ENCODE assay signal across 15 cellular contexts in genomic region chr9:98502311-98502975, GRCh38.
DNase-seq lines count a peak whose midpoint lies in the region; ATAC-seq, FAIRE-seq and TF ChIP-seq lines count a peak whose summit lies in the region.
"Had no signal": no experiment of that assay in that cellular context is flagged by ENCODE, and none has a peak within 500 bp of the region (broad histone marks: within the 10 kb centered on the region; RNA-seq: fewer than 3 reads in every experiment).

No MANE protein-coding gene starts in this region.

- no peak overlapping the region for H3K4me3 Mint-ChIP-seq in stimulated activated naive CD8-positive, alpha-beta T cell treated with anti-CD3 and anti-CD28 coated beads, Interleukin-15, amount 100 ng/mL, for 72 hours
- H3K4me3 Mint-ChIP-seq in activated naive CD4-positive, alpha-beta T cell treated with anti-CD3 and anti-CD28 coated beads, Interleukin-2, amount 10 ng/mL, durations not matched to agents 7 days and 5 days: no peak overlapping the region

- H3K27ac ChIP-seq in hepatocyte: peak overlapping the region; percentile 56

- peak; percentile 71 for DNase-seq in HCEC 1CT
- DNase-seq in choroid plexus epithelial cell (ENCODE audit: low read depth): peak; percentile 60
- DNase-seq in hepatocyte (ENCODE audit: low spot score): peak; percentile 38
- no peak for DNase-seq in stimulated activated naive CD8-positive, alpha-beta T cell treated with anti-CD3 and anti-CD28 coated beads, Interleukin-15, amount 100 ng/mL, for 72 hours
- no peak for DNase-seq in frontal cortex (ENCODE audit: low spot score in 2 of 2)
- DNase-seq in activated naive CD4-positive, alpha-beta T cell treated with anti-CD3 and anti-CD28 coated beads, Interleukin-2, amount 10 ng/mL, durations not matched to agents 7 days and 5 days: no peak
- DNase-seq: activated CD8-positive, alpha-beta memory T cell treated with anti-CD3 and anti-CD28 coated beads, Interleukin-2, amount 50 U/mL, for 4 hours; effector CD4-positive, alpha-beta T cell; NCI-H1048; NCI-H446; SHP77 treated with DMSO at 0.1 percent for 48 hours had no signal

- no peaks in the 10 kb centered on the region for H4K20me1 ChIP-seq in hepatocyte (ENCODE audit: insufficient read depth, poor library complexity, severe bottlenecking)

- H3K79me2 ChIP-seq in hepatocyte: no peaks in the 10 kb centered on the region

- H2AFZ ChIP-seq in hepatocyte: no peak overlapping the region

- H3K4me1 ChIP-seq in hepatocyte (ENCODE audit: insufficient read depth): peaks cover 5% of the 10 kb centered on the region
- H3K4me1 ChIP-seq: adrenal gland had no signal

- 78% methylated on average over 6 of the region's 6 CpGs for WGBS in hepatocyte (ENCODE audit: low lambda C conversion rate, missing lambda C conversion rate)

- H3K36me3 ChIP-seq in hepatocyte (replicated peaks; ENCODE audit: insufficient read depth, low read depth): no peaks in the 10 kb centered on the region
- H3K36me3 ChIP-seq: adrenal gland had no signal

- FAIRE-seq in frontal cortex (lab: Jason Lieb, UNC): no peak
- FAIRE-seq: D721Med, TTC549 had no signal

- no peaks in the 10 kb centered on the region for H3K4me1 Mint-ChIP-seq in stimulated activated naive CD8-positive, alpha-beta T cell treated with anti-CD3 and anti-CD28 coated beads, Interleukin-15, amount 100 ng/mL, for 72 hours
- H3K4me1 Mint-ChIP-seq in activated naive CD4-positive, alpha-beta T cell treated with anti-CD3 and anti-CD28 coated beads, Interleukin-2, amount 10 ng/mL, durations not matched to agents 7 days and 5 days: no peaks in the 10 kb centered on the region

- no peaks in the 10 kb centered on the region for H3K9me3 ChIP-seq in hepatocyte (ENCODE audit: low read depth)
- H3K9me3 ChIP-seq: adrenal gland had no signal

- H3K27me3 ChIP-seq in hepatocyte: no peaks in the 10 kb centered on the region
- H3K27me3 ChIP-seq: adrenal gland had no signal

- no peak overlapping the region for H3K4me2 ChIP-seq in hepatocyte

- peak; percentile 20 for ATAC-seq in stimulated activated naive CD8-positive, alpha-beta T cell treated with anti-CD3 and anti-CD28 coated beads, Interleukin-15, amount 100 ng/mL, for 72 hours
- no peak for ATAC-seq in GM18861 (IDR thresholded peaks at IDR 0.05; ENCODE audit: unreplicated experiment)

- H3K36me3 Mint-ChIP-seq in activated naive CD4-positive, alpha-beta T cell treated with anti-CD3 and anti-CD28 coated beads, Interleukin-2, amount 10 ng/mL, durations not matched to agents 7 days and 5 days: no peaks in the 10 kb centered on the region

- no peaks in the 10 kb centered on the region for H3K9me2 ChIP-seq in hepatocyte (replicated peaks; ENCODE audit: insufficient read depth)

- peaks cover 43% of the 10 kb centered on the region for H3K27me3 Mint-ChIP-seq in stimulated activated naive CD8-positive, alpha-beta T cell treated with anti-CD3 and anti-CD28 coated beads, Interleukin-15, amount 100 ng/mL, for 72 hours
- peaks cover 17% of the 10 kb centered on the region for H3K27me3 Mint-ChIP-seq in activated naive CD4-positive, alpha-beta T cell treated with anti-CD3 and anti-CD28 coated beads, Interleukin-2, amount 10 ng/mL, durations not matched to agents 7 days and 5 days

- no peak overlapping the region for H3K4me3 ChIP-seq in choroid plexus epithelial cell (ENCODE audit: low read depth, low read length)
- H3K4me3 ChIP-seq in hepatocyte: no peak overlapping the region
- H3K4me3 ChIP-seq: adrenal gland had no signal

- peak overlapping the region in 1 of 2 donors; percentile 3 for H3K27ac Mint-ChIP-seq in stimulated activated naive CD8-positive, alpha-beta T cell treated with anti-CD3 and anti-CD28 coated beads, Interleukin-15, amount 100 ng/mL, for 72 hours
- H3K27ac Mint-ChIP-seq in activated naive CD4-positive, alpha-beta T cell treated with anti-CD3 and anti-CD28 coated beads, Interleukin-2, amount 10 ng/mL, durations not matched to agents 7 days and 5 days: no peak overlapping the region

- CTCF ChIA-PET in activated naive CD4-positive, alpha-beta T cell treated with anti-CD3 and anti-CD28 coated beads, Interleukin-2, amount 10 ng/mL, durations not matched to agents 7 days and 5 days (lab: Charles Lee): no interaction called here

- H3K9me3 Mint-ChIP-seq in stimulated activated naive CD8-positive, alpha-beta T cell treated with anti-CD3 and anti-CD28 coated beads, Interleukin-15, amount 100 ng/mL, for 72 hours: no peaks in the 10 kb centered on the region
- no peaks in the 10 kb centered on the region for H3K9me3 Mint-ChIP-seq in activated naive CD4-positive, alpha-beta T cell treated with anti-CD3 and anti-CD28 coated beads, Interleukin-2, amount 10 ng/mL, durations not matched to agents 7 days and 5 days

- TF ChIP-seq CTCF in choroid plexus epithelial cell (conservative IDR thresholded peaks at IDR 0.05; ENCODE audit: low read depth, low read length) (no peak), hepatocyte (IDR thresholded peaks at IDR 0.05; ENCODE audit: poor library complexity) (no peak)

Comparison
In these comparisons a context has a peak if more than half of its experiments do, and no peak if none do; other contexts are left out.
1. DNase-seq: peak in HCEC 1CT (single experiment), choroid plexus epithelial cell (single experiment) and hepatocyte (single experiment); none in stimulated activated naive CD8-positive, alpha-beta T cell treated with anti-CD3 and anti-CD28 coated beads, Interleukin-15, amount 100 ng/mL, for 72 hours (0 of 2), frontal cortex (0 of 2) and activated naive CD4-positive, alpha-beta T cell treated with anti-CD3 and anti-CD28 coated beads, Interleukin-2, amount 10 ng/mL, durations not matched to agents 7 days and 5 days (single experiment).